Comparison of ENCODE assay signal across 8 cellular contexts in the genomic region with DNA sequence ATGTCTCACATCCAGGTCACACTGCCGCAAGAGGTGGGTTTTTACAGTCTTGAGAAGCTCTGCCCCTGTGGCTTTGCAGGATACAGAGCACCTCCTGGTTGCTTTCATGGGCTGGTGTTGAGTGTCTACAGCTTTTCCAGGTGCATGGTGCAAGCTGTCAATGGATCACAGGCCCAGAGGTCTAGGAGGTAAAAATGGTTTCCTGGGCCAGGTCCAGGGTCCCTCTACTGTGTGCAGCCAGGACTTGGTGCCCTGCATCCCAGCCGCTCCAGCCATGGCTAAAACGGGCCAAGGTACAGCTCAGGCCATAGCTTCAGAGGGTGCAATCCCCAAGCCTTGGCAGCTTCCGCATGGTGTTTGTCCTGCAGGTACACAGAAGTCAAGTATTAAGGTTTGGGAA.
"Had no signal": no experiment of that assay in that cellular context is flagged by ENCODE, and none has a peak within 500 bp of the region (broad histone marks: within the 10 kb centered on the region; RNA-seq: fewer than 3 reads in every experiment).

No MANE protein-coding gene starts in this region.

- FAIRE-seq: G401.6, GM12878, GM12891, GM12892, GM18507, GM19239 had no signal

- DNase-seq: GDM1, GF-D8 had no signal

- ATAC-seq: GM12878 had no signal

- H3K4me3 ChIP-seq: GM12878 had no signal
